In genomic region chr5:94693043-94693822, GRCh38 we compare ENCODE assay signal across 8 cellular contexts.
DNase-seq lines count a peak whose midpoint lies in the region; ATAC-seq, FAIRE-seq and TF ChIP-seq lines count a peak whose summit lies in the region.

No MANE protein-coding gene starts in this region.

- H3K4me2 ChIP-seq in GM12878 (ENCODE audit: control insufficient read depth, insufficient read depth) (no peak overlapping the region), HepG2 (ENCODE audit: low read depth, low read length) (no peak overlapping the region)

- ATAC-seq in GM12878 (peak; percentile 86), HepG2 (peak; percentile 69)

- CTCF ChIA-PET in HEK293 (lab: Yijun Ruan, JAX) (interaction anchor here (0.6 to 1.2 kb wide), 11 partner anchors 14 to 1972 kb away, joined by 3 to 5 read pairs (median 4); no protein-coding TSS in a partner anchor), GM12878 (lab: Yijun Ruan, JAX) (interaction anchor here (0.7 to 2.0 kb wide), 19 partner anchors 10 to 481 kb away, joined by 3 to 30 read pairs (median 3); partner anchors contain the start of genes KIAA0825 and SLF1), HepG2 (lab: Yijun Ruan, JAX; ENCODE audit: low intra/inter-chr PET ratio, low total read pairs) (interaction anchor here (1.0 to 1.7 kb wide), 2 partner anchors 80 to 168 kb away, joined by 3 to 14 read pairs; no protein-coding TSS in a partner anchor)

- peak; percentile 50 for DNase-seq in NCI-H187 treated with DMSO at 0.1 percent for 48 hours (lab: John Stamatoyannopoulos, UW)
- DNase-seq in NCI-H187 (lab: John Stamatoyannopoulos, UW), result no peak
- DNase-seq in NCI-H2029 treated with DMSO at 0.1 percent for 48 hours (lab: John Stamatoyannopoulos, UW), result peak; percentile 93
- no peak for DNase-seq in GM12878 (ENCODE audit: low read depth, low spot score)
- DNase-seq in HepG2 (ENCODE audit: low spot score), result peak; percentile 33
- DNase-seq in NCI-H128 (lab: John Stamatoyannopoulos, UW; ENCODE audit: unreplicated experiment), result no peak
- no peak for DNase-seq in uterus

- TF ChIP-seq CTCF in HEK293 (tag by site-specific recombination; IDR thresholded peaks at IDR 0.05) (no peak; the same call in 1 of the 2 replicates), GM12878 (IDR thresholded peaks at IDR 0.05 in 2 of 3, conservative IDR thresholded peaks at IDR 0.05 in 1 of 3; ENCODE audit: control insufficient read depth in 2 of 3, extremely low read depth in 1 of 3, insufficient read depth in 1 of 3, low read depth in 3 of 3, low read length in 3 of 3) (peak in 2 of 3 experiments; percentile 36 to 63; a peak in 3 of 6 replicates), HepG2 (CRISPR knock-in tag; IDR thresholded peaks at IDR 0.05) (peak; percentile 38), uterus (IDR thresholded peaks at IDR 0.05) (peak in 2 of 4 experiments; percentile 18 to 26)

- no peaks in the 10 kb centered on the region for H3K79me2 ChIP-seq in GM12878 (ENCODE audit: control insufficient read depth, insufficient read depth, low read length)
- H3K79me2 ChIP-seq in HepG2 (ENCODE audit: insufficient read depth, low read length), result no peaks in the 10 kb centered on the region

- intact Hi-C loops in GM12878 (cut with micrococcal nuclease; ENCODE audit: unreplicated experiment) (loop anchor here (1.0 kb wide), 1 partner anchor 168 kb away; no protein-coding TSS in a partner anchor), HepG2 (cut with micrococcal nuclease; ENCODE audit: unreplicated experiment) (loop anchor here (1.0 to 2.0 kb wide), 2 partner anchors 74 to 168 kb away; partner anchors contain the start of genes KIAA0825 and SLF1), uterus (cut with DNase I; ENCODE audit: low total_unique reads) (no loop called here)

- TF ChIP-seq POLR2A in GM12878 (IDR thresholded peaks at IDR 0.05; ENCODE audit: low read depth, low read length) (no peak), HepG2 (IDR thresholded peaks at IDR 0.05; ENCODE audit: insufficient read depth in 1 of 2, low read depth in 2 of 2, low read length in 2 of 2) (no peak), uterus (IDR thresholded peaks at IDR 0.05) (no peak)

- peak; percentile 56 for FAIRE-seq in GM12878 (lab: Jason Lieb, UNC)
- FAIRE-seq in HepG2 (lab: Jason Lieb, UNC), result no peak

- H3K9ac ChIP-seq in GM12878 (ENCODE audit: control insufficient read depth, insufficient read depth, low read length) (no peak overlapping the region), HepG2 (ENCODE audit: insufficient read depth, low read depth, low read length) (no peak overlapping the region)

- H3K9me3 ChIP-seq in HEK293 (ENCODE audit: control insufficient read depth, insufficient read depth, low read depth, low read length) (no peaks in the 10 kb centered on the region), GM12878 (replicated peaks; ENCODE audit: control insufficient read depth, insufficient read depth, low read length) (no peaks in the 10 kb centered on the region), HepG2 (ENCODE audit: low read length) (no peaks in the 10 kb centered on the region), uterus (no peaks in the 10 kb centered on the region)

- H3K27me3 ChIP-seq in GM12878 (replicated peaks in 1 of 2; ENCODE audit: control insufficient read depth in 2 of 2, insufficient read depth in 2 of 2, low read length in 1 of 2), result no peaks in the 10 kb centered on the region
- no peaks in the 10 kb centered on the region for H3K27me3 ChIP-seq in HepG2 (ENCODE audit: control insufficient read depth in 1 of 2, insufficient read depth in 2 of 2, low read length in 2 of 2)
- no peaks in the 10 kb centered on the region for H3K27me3 ChIP-seq in uterus

- SMC1A ChIA-PET in GM12878 (lab: Charles Lee; ENCODE audit: uncharacterized antibody, unreplicated experiment), result interaction anchor here (0.6 to 2.2 kb wide), 22 partner anchors 10 to 201 kb away, joined by 3 to 10 read pairs (median 4); no protein-coding TSS in a partner anchor

- H2AFZ ChIP-seq in GM12878 (ENCODE audit: control insufficient read depth, low read depth, low read length) (no peak overlapping the region), HepG2 (ENCODE audit: low read length) (no peak overlapping the region)

- H3K27ac ChIP-seq in HEK293 (ENCODE audit: extremely low read depth, low read depth, low read length), result no peak overlapping the region
- H3K27ac ChIP-seq in GM12878 (ENCODE audit: control insufficient read depth, insufficient read depth), result no peak overlapping the region
- H3K27ac ChIP-seq in HepG2 (ENCODE audit: extremely low read length, insufficient read depth, low read length), result no peak overlapping the region
- peak overlapping the region in 1 of 2 donors; percentile 11 for H3K27ac ChIP-seq in uterus

- in situ Hi-C loops in GM12878 (cut with MboI), result loop anchor here (25.0 kb wide), 1 partner anchor 1106 kb away; the partner anchor contains the start of genes NR2F1 and NR2F1-AS1
- in situ Hi-C loops in HepG2 (cut with HindIII; ENCODE audit: extremely low pct_ligation_motif_present, low pct_unique_long_range_greater_than_20kb), result no loop called here

- H3K36me3 ChIP-seq in HEK293 (ENCODE audit: control insufficient read depth in 2 of 2, insufficient read depth in 1 of 2, low read length in 2 of 2), result peaks cover 21 to 24% of the 10 kb centered on the region in 2 experiments; a peak in 2 of 3 replicates
- no peaks in the 10 kb centered on the region; a peak in 2 of 4 replicates for H3K36me3 ChIP-seq in GM12878 (ENCODE audit: control insufficient read depth in 2 of 2, insufficient read depth in 2 of 2, low read length in 1 of 2)
- H3K36me3 ChIP-seq in HepG2 (replicated peaks in 1 of 2; ENCODE audit: control insufficient read depth in 1 of 2, insufficient read depth in 2 of 2, low read length in 2 of 2), result peaks cover 0 to 10% of the 10 kb centered on the region in 2 experiments; a peak in 3 of 5 replicates
- no peaks in the 10 kb centered on the region for H3K36me3 ChIP-seq in uterus

- RAD21 ChIA-PET in GM12878 (lab: Charles Lee; ENCODE audit: unreplicated experiment), result interaction anchor here (0.9 to 1.8 kb wide), 10 partner anchors 10 to 1110 kb away, joined by 3 to 23 read pairs (median 4); partner anchors contain the start of genes KIAA0825, NR2F1 and SLF1

- TF ChIP-seq EP300 in GM12878 (IDR thresholded peaks at IDR 0.05; ENCODE audit: borderline replicate concordance in 1 of 2, control insufficient read depth in 1 of 2, low read depth in 2 of 2, low read length in 2 of 2), result no peak
- TF ChIP-seq EP300 in HepG2 (IDR thresholded peaks at IDR 0.05; ENCODE audit: low read depth in 2 of 2, low read length in 2 of 2), result no peak
- no peak for TF ChIP-seq EP300 in HepG2 (CRISPR knock-in tag; IDR thresholded peaks at IDR 0.05; ENCODE audit: borderline replicate concordance)

- no TSS peak for BruUV-seq in GM12878 (replicated peaks; lab: Mats Ljungman, UMichigan)
- BruUV-seq in HepG2 (replicated peaks; lab: Mats Ljungman, UMichigan), result no TSS peak

- H3K4me3 ChIP-seq in HEK293 (ENCODE audit: low read depth, low read length) (no peak overlapping the region), GM12878 (no peak overlapping the region), HepG2 (replicated peaks in 1 of 3; ENCODE audit: insufficient read depth in 1 of 3, low read depth in 2 of 3, low read length in 3 of 3) (no peak overlapping the region), uterus (no peak overlapping the region)

- POLR2A ChIA-PET in HEK293 (lab: Yijun Ruan, JAX) (no interaction called here), GM12878 (lab: Charles Lee) (no interaction called here), HepG2 (lab: Yijun Ruan, JAX) (no interaction called here)

- WGBS in GM12878 (ENCODE audit: insufficient coverage, insufficient replicate concordance, low lambda C conversion rate, missing lambda C conversion rate), result 48% methylated on average over 5 of the region's 5 CpGs
- WGBS in HepG2 (ENCODE audit: low lambda C conversion rate), result 82% methylated on average over 5 of the region's 5 CpGs

- TF ChIP-seq RAD21 in GM12878 (IDR thresholded peaks at IDR 0.05; ENCODE audit: insufficient read depth, low read depth, low read length) (peak; percentile 62), HepG2 (CRISPR knock-in tag; IDR thresholded peaks at IDR 0.05) (no peak)

- H4K20me1 ChIP-seq in GM12878 (ENCODE audit: control insufficient read depth, insufficient read depth) (no peaks in the 10 kb centered on the region), HepG2 (ENCODE audit: insufficient read depth, low read length) (no peaks in the 10 kb centered on the region)

- H3K4me1 ChIP-seq in HEK293 (ENCODE audit: control insufficient read depth, insufficient read depth, low read length), result peaks cover 20% of the 10 kb centered on the region
- H3K4me1 ChIP-seq in GM12878 (ENCODE audit: control insufficient read depth, insufficient read depth, low read length), result no peaks in the 10 kb centered on the region
- no peaks in the 10 kb centered on the region for H3K4me1 ChIP-seq in HepG2 (ENCODE audit: insufficient read depth, low read length)
- H3K4me1 ChIP-seq in uterus, result peaks cover 0 to 4% of the 10 kb centered on the region in 2 donors

TF ChIP-seq in HEK293, 187 proteins besides CTCF, POLR2A, EP300 and RAD21 (continues in another document):
- TF ChIP-seq OSR2 (tag by site-specific recombination; IDR thresholded peaks at IDR 0.05) (0 out of 2 replicates have a peak, but pooled peaks have one; percentile 23), ZNF658 (tag by site-specific recombination; IDR thresholded peaks at IDR 0.05) (no peak), ZNF24 (tag by site-specific recombination; IDR thresholded peaks at IDR 0.05) (peak; percentile 54; the same call in 1 of the 2 replicates), REPIN1 (tag by site-specific recombination; IDR thresholded peaks at IDR 0.05; ENCODE audit: low read depth) (no peak), ZNF501 (tag by site-specific recombination; IDR thresholded peaks at IDR 0.05) (no peak)

TF ChIP-seq in GM12878, 131 proteins besides CTCF, POLR2A, EP300 and RAD21:
- no peak for TF ChIP-seq ZBED1 (IDR thresholded peaks at IDR 0.05; ENCODE audit: borderline replicate concordance)
- TF ChIP-seq MXI1 (IDR thresholded peaks at IDR 0.05; ENCODE audit: low read depth, low read length), result no peak
- TF ChIP-seq SMC3 (IDR thresholded peaks at IDR 0.05; ENCODE audit: borderline replicate concordance, low read length), result peak; percentile 61; the same call in 1 of the 2 replicates

TF ChIP-seq in HepG2, 621 proteins besides CTCF, POLR2A, EP300 and RAD21 (continues in another document):
- no peak for TF ChIP-seq RFXANK (CRISPR knock-in tag; IDR thresholded peaks at IDR 0.05)
- no peak for TF ChIP-seq ZIK1 (CRISPR knock-in tag; IDR thresholded peaks at IDR 0.05; ENCODE audit: borderline replicate concordance, low read depth)
- peak; percentile 58 for TF ChIP-seq STAG1 (CRISPR knock-in tag; IDR thresholded peaks at IDR 0.05)
- no peak for TF ChIP-seq HMG20B (CRISPR knock-in tag; conservative IDR thresholded peaks at IDR 0.05)

Comparison
In these comparisons a context has a peak if more than half of its experiments do, and no peak if none do; other contexts are left out.
1. DNase-seq: peak in NCI-H187 treated with DMSO at 0.1 percent for 48 hours (single experiment), NCI-H2029 treated with DMSO at 0.1 percent for 48 hours (single experiment) and HepG2 (single experiment); none in NCI-H187 (0 of 2), GM12878 (single experiment), NCI-H128 (single experiment) and uterus (0 of 2).